Comparison of ENCODE assay signal across 1 cellular context in the genomic region with DNA sequence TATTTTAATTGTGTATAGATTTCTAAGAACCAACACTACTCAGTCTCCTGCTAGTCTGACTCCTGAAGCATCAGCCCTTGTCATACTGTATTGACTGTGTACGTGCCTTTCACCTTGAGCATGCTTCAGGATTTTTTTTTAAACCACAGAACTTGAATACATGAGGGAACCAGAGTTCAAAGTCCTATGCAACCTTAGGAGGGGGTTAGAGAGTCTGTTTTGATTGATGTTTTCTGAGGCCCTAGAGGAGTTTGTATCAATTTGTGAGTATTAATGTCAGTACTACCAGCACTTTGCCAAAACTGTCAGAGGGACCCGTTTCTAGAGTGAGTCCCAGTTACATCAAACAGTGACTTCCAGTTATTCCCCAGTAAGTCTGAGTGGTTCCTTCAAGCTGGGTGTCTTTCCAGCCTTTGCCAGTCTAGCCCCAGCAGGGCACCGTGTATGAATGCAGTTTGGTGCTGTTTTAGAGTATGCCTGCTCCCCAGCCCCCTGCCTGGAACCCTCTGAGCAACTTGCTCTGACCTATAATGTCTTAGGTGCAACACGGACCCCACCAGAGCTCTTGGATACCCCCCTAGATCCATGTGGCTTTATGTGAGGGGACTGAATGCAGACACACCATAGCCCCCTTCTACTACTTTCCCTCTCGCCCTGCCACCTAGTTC.
TF ChIP-seq lines count a peak whose summit lies in the region.

No MANE protein-coding gene starts in this region.

TF ChIP-seq in HepG2, 621 proteins besides CTCF, POLR2A, EP300 and RAD21 (continued from another document and continues in another):
- TF ChIP-seq ZNF609 (CRISPR knock-in tag; IDR thresholded peaks at IDR 0.05; ENCODE audit: borderline replicate concordance) = no peak
- no peak for TF ChIP-seq PREB (CRISPR knock-in tag; IDR thresholded peaks at IDR 0.05)
- TF ChIP-seq, protein P1, sequence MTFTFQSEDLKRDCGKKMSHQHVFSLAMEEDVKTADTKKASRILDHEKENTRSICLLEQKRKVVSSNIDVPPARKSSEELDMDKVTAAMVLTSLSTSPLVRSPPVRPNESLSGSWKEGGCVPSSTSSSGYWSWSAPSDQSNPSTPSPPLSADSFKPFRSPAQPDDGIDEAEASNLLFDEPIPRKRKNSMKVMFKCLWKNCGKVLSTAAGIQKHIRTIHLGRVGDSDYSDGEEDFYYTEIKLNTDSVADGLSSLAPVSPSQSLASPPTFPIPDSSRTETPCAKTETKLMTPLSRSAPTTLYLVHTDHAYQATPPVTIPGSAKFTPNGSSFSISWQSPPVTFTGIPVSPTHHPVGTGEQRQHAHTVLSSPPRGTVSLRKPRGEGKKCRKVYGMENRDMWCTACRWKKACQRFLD (CRISPR knock-in tag; IDR thresholded peaks at IDR 0.05; ENCODE audit: borderline replicate concordance) = no peak
- TF ChIP-seq CBX5 (CRISPR knock-in tag; IDR thresholded peaks at IDR 0.05; ENCODE audit: borderline replicate concordance) = no peak
- peak; percentile 45; the same call in 1 of the 2 replicates for TF ChIP-seq HMG20B (CRISPR knock-in tag; conservative IDR thresholded peaks at IDR 0.05)
- TF ChIP-seq, protein P2, sequence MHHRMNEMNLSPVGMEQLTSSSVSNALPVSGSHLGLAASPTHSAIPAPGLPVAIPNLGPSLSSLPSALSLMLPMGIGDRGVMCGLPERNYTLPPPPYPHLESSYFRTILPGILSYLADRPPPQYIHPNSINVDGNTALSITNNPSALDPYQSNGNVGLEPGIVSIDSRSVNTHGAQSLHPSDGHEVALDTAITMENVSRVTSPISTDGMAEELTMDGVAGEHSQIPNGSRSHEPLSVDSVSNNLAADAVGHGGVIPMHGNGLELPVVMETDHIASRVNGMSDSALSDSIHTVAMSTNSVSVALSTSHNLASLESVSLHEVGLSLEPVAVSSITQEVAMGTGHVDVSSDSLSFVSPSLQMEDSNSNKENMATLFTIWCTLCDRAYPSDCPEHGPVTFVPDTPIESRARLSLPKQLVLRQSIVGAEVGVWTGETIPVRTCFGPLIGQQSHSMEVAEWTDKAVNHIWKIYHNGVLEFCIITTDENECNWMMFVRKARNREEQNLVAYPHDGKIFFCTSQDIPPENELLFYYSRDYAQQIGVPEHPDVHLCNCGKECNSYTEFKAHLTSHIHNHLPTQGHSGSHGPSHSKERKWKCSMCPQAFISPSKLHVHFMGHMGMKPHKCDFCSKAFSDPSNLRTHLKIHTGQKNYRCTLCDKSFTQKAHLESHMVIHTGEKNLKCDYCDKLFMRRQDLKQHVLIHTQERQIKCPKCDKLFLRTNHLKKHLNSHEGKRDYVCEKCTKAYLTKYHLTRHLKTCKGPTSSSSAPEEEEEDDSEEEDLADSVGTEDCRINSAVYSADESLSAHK (CRISPR knock-in tag; IDR thresholded peaks at IDR 0.05; ENCODE audit: borderline replicate concordance) = no peak
- 0 out of 2 replicates have a peak, but pooled peaks have one; percentile 36 for TF ChIP-seq KDM5B (CRISPR knock-in tag; IDR thresholded peaks at IDR 0.05; ENCODE audit: borderline replicate concordance)
- TF ChIP-seq, protein P3, sequence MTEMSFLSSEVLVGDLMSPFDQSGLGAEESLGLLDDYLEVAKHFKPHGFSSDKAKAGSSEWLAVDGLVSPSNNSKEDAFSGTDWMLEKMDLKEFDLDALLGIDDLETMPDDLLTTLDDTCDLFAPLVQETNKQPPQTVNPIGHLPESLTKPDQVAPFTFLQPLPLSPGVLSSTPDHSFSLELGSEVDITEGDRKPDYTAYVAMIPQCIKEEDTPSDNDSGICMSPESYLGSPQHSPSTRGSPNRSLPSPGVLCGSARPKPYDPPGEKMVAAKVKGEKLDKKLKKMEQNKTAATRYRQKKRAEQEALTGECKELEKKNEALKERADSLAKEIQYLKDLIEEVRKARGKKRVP (CRISPR knock-in tag; IDR thresholded peaks at IDR 0.05) = no peak
- no peak for TF ChIP-seq ZNF292 (CRISPR knock-in tag; IDR thresholded peaks at IDR 0.05; ENCODE audit: borderline replicate concordance, low read depth)
- TF ChIP-seq ZNF543 (CRISPR knock-in tag; IDR thresholded peaks at IDR 0.05) = no peak
- TF ChIP-seq ZNF446 (CRISPR knock-in tag; IDR thresholded peaks at IDR 0.05) = no peak
- TF ChIP-seq NCOA1 (CRISPR knock-in tag; IDR thresholded peaks at IDR 0.05) = peak; percentile 48; the same call in 1 of the 2 replicates
- TF ChIP-seq SRSF4 (IDR thresholded peaks at IDR 0.05; ENCODE audit: low read depth, low read length, poor library complexity, severe bottlenecking) = no peak
- no peak for TF ChIP-seq ZNF235 (CRISPR knock-in tag; IDR thresholded peaks at IDR 0.05; ENCODE audit: borderline replicate concordance)
- no peak for TF ChIP-seq ZNF75D (CRISPR knock-in tag; IDR thresholded peaks at IDR 0.05; ENCODE audit: borderline replicate concordance)
- TF ChIP-seq RBM22 (optimal IDR thresholded peaks at IDR 0.05; ENCODE audit: low read length) = peak; percentile 55
- TF ChIP-seq ZSCAN20 (CRISPR knock-in tag; IDR thresholded peaks at IDR 0.05; ENCODE audit: borderline replicate concordance) = no peak
- TF ChIP-seq KLF16 (CRISPR knock-in tag; IDR thresholded peaks at IDR 0.05) = peak in 1 of 2 experiments; percentile 54; a peak in 1 of 4 replicates
- TF ChIP-seq FOXO1 (CRISPR knock-in tag; IDR thresholded peaks at IDR 0.05) = peak; percentile 75; the same call in 1 of the 2 replicates
- no peak for TF ChIP-seq TCF12 (IDR thresholded peaks at IDR 0.05)
- TF ChIP-seq TCF12 (CRISPR knock-in tag; IDR thresholded peaks at IDR 0.05) = no peak
- peak; percentile 16; the same call in 1 of the 2 replicates for TF ChIP-seq FOSL2 (CRISPR knock-in tag; IDR thresholded peaks at IDR 0.05)
- no peak for TF ChIP-seq ZNF18 (CRISPR knock-in tag; IDR thresholded peaks at IDR 0.05; ENCODE audit: insufficient replicate concordance)
- TF ChIP-seq JUND (CRISPR knock-in tag; IDR thresholded peaks at IDR 0.05) = no peak
- TF ChIP-seq MYNN (CRISPR knock-in tag; IDR thresholded peaks at IDR 0.05; ENCODE audit: low read depth) = no peak
- no peak for TF ChIP-seq ZNF546 (CRISPR knock-in tag; conservative IDR thresholded peaks at IDR 0.05)
- peak; percentile 41; the same call in 1 of the 2 replicates for TF ChIP-seq PHF21A (CRISPR knock-in tag; IDR thresholded peaks at IDR 0.05)
- TF ChIP-seq ZNF850 (CRISPR knock-in tag; conservative IDR thresholded peaks at IDR 0.05) = no peak
- TF ChIP-seq MAF1 (CRISPR knock-in tag; IDR thresholded peaks at IDR 0.05; ENCODE audit: borderline replicate concordance) = no peak
- no peak for TF ChIP-seq ZNF326 (CRISPR knock-in tag; IDR thresholded peaks at IDR 0.05; ENCODE audit: borderline replicate concordance)
- no peak for TF ChIP-seq ZNF788 (CRISPR knock-in tag; IDR thresholded peaks at IDR 0.05; ENCODE audit: borderline replicate concordance)
- TF ChIP-seq ZNF724P (CRISPR knock-in tag; IDR thresholded peaks at IDR 0.05; ENCODE audit: borderline replicate concordance) = peak; percentile 84
- no peak for TF ChIP-seq RAD51 (IDR thresholded peaks at IDR 0.05; ENCODE audit: borderline replicate concordance)
- no peak for TF ChIP-seq GRHL1 (CRISPR knock-in tag; conservative IDR thresholded peaks at IDR 0.05)
- TF ChIP-seq, protein P4, sequence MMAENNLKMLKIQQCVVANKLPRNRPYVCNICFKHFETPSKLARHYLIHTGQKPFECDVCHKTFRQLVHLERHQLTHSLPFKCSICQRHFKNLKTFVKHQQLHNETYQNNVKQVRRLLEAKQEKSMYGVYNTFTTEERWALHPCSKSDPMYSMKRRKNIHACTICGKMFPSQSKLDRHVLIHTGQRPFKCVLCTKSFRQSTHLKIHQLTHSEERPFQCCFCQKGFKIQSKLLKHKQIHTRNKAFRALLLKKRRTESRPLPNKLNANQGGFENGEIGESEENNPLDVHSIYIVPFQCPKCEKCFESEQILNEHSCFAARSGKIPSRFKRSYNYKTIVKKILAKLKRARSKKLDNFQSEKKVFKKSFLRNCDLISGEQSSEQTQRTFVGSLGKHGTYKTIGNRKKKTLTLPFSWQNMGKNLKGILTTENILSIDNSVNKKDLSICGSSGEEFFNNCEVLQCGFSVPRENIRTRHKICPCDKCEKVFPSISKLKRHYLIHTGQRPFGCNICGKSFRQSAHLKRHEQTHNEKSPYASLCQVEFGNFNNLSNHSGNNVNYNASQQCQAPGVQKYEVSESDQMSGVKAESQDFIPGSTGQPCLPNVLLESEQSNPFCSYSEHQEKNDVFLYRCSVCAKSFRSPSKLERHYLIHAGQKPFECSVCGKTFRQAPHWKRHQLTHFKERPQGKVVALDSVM (CRISPR knock-in tag; IDR thresholded peaks at IDR 0.05) = no peak
- peak; percentile 84; the same call in 1 of the 2 replicates for TF ChIP-seq ZKSCAN8 (CRISPR knock-in tag; IDR thresholded peaks at IDR 0.05; ENCODE audit: borderline replicate concordance)
- no peak for TF ChIP-seq SNAPC2 (CRISPR knock-in tag; IDR thresholded peaks at IDR 0.05)
- TF ChIP-seq ZNF441 (CRISPR knock-in tag; IDR thresholded peaks at IDR 0.05; ENCODE audit: borderline replicate concordance) = no peak
- TF ChIP-seq AGO2 (optimal IDR thresholded peaks at IDR 0.05; ENCODE audit: low read depth, low read length) = no peak
- TF ChIP-seq KDM3A (CRISPR knock-in tag; IDR thresholded peaks at IDR 0.05; ENCODE audit: low read depth) = 0 out of 2 replicates have a peak, but pooled peaks have one; percentile 38
- TF ChIP-seq ZNF720 (CRISPR knock-in tag; IDR thresholded peaks at IDR 0.05) = no peak
- peak; percentile 49; the same call in 1 of the 2 replicates for TF ChIP-seq MIER2 (CRISPR knock-in tag; IDR thresholded peaks at IDR 0.05)
- TF ChIP-seq SIX4 (CRISPR knock-in tag; IDR thresholded peaks at IDR 0.05) = no peak
